ENCODE assay signal across 14 cellular contexts in the genomic region with DNA sequence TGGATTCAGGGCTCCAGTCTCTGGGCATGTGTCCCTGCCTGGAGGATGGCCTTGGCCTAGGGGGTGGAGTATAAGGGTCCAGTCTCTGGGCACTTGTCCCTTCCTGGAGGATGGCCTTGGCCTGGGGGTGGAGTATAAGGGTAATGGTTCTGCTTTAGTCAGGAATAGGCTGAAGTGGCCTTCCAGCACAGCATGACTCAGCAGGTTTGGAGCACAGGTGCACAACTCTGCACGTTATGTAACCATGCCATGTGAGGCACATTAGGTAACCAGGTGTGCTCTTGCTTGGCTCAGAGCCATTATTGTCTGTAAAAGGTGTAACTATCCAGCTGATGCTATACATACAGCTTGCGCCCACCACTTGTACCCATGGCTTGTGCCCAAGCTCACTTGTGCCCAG. TPM values are rescaled to one million over a fixed set of nuclear protein-coding genes. Genes with fewer than 3 reads are reported as not detected.
DNase-seq lines count a peak whose midpoint lies in the region; ATAC-seq and TF ChIP-seq lines count a peak whose summit lies in the region.
"Had no signal": no experiment of that assay in that cellular context is flagged by ENCODE, and none has a peak within 500 bp of the region (broad histone marks: within the 10 kb centered on the region; RNA-seq: fewer than 3 reads in every experiment).

No MANE protein-coding gene starts in this region.

- H3K4me3 ChIP-seq in LNCaP clone FGC (ENCODE audit: low read depth, low read length) (no peak overlapping the region), epithelial cell of esophagus (ENCODE audit: low read length) (no peak overlapping the region)
- H3K4me3 ChIP-seq: Peyer's patch had no signal

- ATAC-seq in GM21515 (IDR thresholded peaks at IDR 0.05; ENCODE audit: unreplicated experiment): no peak
- no peak for ATAC-seq in HG03342 (IDR thresholded peaks at IDR 0.05; ENCODE audit: unreplicated experiment)
- ATAC-seq: SK-N-SH treated with all-trans-retinoic acid at 6 μM for 48 hours had no signal

- CTCF ChIA-PET in activated naive CD4-positive, alpha-beta T cell treated with anti-CD3 and anti-CD28 coated beads for 36 hours (lab: Charles Lee): interaction anchor here (1.0 kb wide), 1 partner anchor 22 kb away, joined by 3 read pairs; no protein-coding TSS in a partner anchor

- H3K9me3 Mint-ChIP-seq in activated naive CD4-positive, alpha-beta T cell treated with anti-CD3 and anti-CD28 coated beads for 36 hours: peaks cover 6% of the 10 kb centered on the region

- peak; percentile 9 for DNase-seq in activated naive CD4-positive, alpha-beta T cell treated with anti-CD3 and anti-CD28 coated beads for 36 hours
- DNase-seq in activated naive CD4-positive, alpha-beta T cell treated with anti-CD3 and anti-CD28 coated beads, Interleukin-2, amount 50 U/mL, for 16 hours: no peak
- DNase-seq in LNCaP clone FGC (ENCODE audit: low read depth) (peak; percentile 15), epithelial cell of esophagus (ENCODE audit: low read depth) (peak; percentile 71), cardiac septum (ENCODE audit: low spot score) (no peak)
- DNase-seq: activated naive CD4-positive, alpha-beta T cell; cortex of kidney; NCI-H1436; NCI-H524; stimulated activated CD4-positive, alpha-beta T cell treated with anti-CD3 and anti-CD28 coated beads, Interleukin-1b, Interleukin-23, amount 100 ng/mL, for 48 hours had no signal

- H3K27ac Mint-ChIP-seq in activated naive CD4-positive, alpha-beta T cell treated with anti-CD3 and anti-CD28 coated beads for 36 hours: no peak overlapping the region

- no peaks in the 10 kb centered on the region for H3K27me3 Mint-ChIP-seq in activated naive CD4-positive, alpha-beta T cell treated with anti-CD3 and anti-CD28 coated beads for 36 hours (ENCODE audit: low read depth)

- H3K4me3 Mint-ChIP-seq in activated naive CD4-positive, alpha-beta T cell treated with anti-CD3 and anti-CD28 coated beads for 36 hours: no peak overlapping the region

- intact Hi-C loops in activated naive CD4-positive, alpha-beta T cell treated with anti-CD3 and anti-CD28 coated beads for 36 hours (cut with micrococcal nuclease): no loop called here
- intact Hi-C loops in cardiac septum (cut with DNase I): no loop called here

- no peaks in the 10 kb centered on the region for H3K4me1 Mint-ChIP-seq in activated naive CD4-positive, alpha-beta T cell treated with anti-CD3 and anti-CD28 coated beads for 36 hours (ENCODE audit: low read depth)

- TF ChIP-seq CTCF in LNCaP clone FGC (IDR thresholded peaks at IDR 0.05; ENCODE audit: control insufficient read depth, extremely low read depth, insufficient read depth) (no peak), epithelial cell of esophagus (IDR thresholded peaks at IDR 0.05; ENCODE audit: insufficient read depth, low read depth, low read length, missing control alignments) (no peak)

- no peaks in the 10 kb centered on the region for H3K36me3 Mint-ChIP-seq in activated naive CD4-positive, alpha-beta T cell treated with anti-CD3 and anti-CD28 coated beads for 36 hours (ENCODE audit: low read depth)

RNA-seq across cellular contexts. Expression of a gene that starts 48.4 kb away (rescaled TPM):
- total RNA-seq in activated naive CD4-positive, alpha-beta T cell treated with anti-CD3 and anti-CD28 coated beads for 36 hours: 10 to 100 TPM; 84.8 to 91.9 TPM
- total RNA-seq in cardiac septum: 6.9 TPM

RNA-seq across cellular contexts. Expression of a gene that starts 50.5 kb away (rescaled TPM):
- 1 to 10 TPM; 3.1 to 5.6 TPM for total RNA-seq in activated naive CD4-positive, alpha-beta T cell treated with anti-CD3 and anti-CD28 coated beads for 36 hours
- total RNA-seq in cardiac septum: 1.8 TPM

Comparison
In these comparisons a context has a peak if more than half of its experiments do, and no peak if none do; other contexts are left out.
1. DNase-seq: peak in activated naive CD4-positive, alpha-beta T cell treated with anti-CD3 and anti-CD28 coated beads for 36 hours (single experiment), LNCaP clone FGC (single experiment) and epithelial cell of esophagus (single experiment); none in activated naive CD4-positive, alpha-beta T cell treated with anti-CD3 and anti-CD28 coated beads, Interleukin-2, amount 50 U/mL, for 16 hours (single experiment) and cardiac septum (single experiment).
2. RNA of a gene that starts 48.4 kb away (total RNA-seq): 84.8 to 91.9 TPM in activated naive CD4-positive, alpha-beta T cell treated with anti-CD3 and anti-CD28 coated beads for 36 hours; 6.9 TPM in cardiac septum (single experiment); every median in the first group is over 10 times any median in the second.